Comparison of ENCODE assay signal across 2 cellular contexts in the genomic region with DNA sequence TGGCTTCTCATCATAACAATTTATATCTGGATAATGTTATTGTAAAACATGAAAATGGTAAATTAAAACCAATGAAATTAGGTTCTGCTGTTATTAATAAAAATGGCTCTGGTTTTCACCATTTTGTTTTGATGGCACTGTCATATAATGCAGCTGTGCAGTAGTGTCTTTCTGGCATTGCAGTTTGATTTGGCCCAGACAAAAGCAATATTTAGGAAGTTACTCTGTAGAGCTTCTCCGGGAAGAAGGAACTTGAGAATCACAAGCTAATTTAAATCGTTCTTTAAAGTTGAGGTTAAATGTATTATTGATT.
TF ChIP-seq lines count a peak whose summit lies in the region.

No MANE protein-coding gene starts in this region.

TF ChIP-seq in SK-N-SH, 30 proteins besides CTCF, POLR2A, EP300 and RAD21:
- peak; percentile 6; the same call in 1 of the 2 replicates for TF ChIP-seq POLR2AphosphoS5 (IDR thresholded peaks at IDR 0.05; ENCODE audit: low read depth, low read length)
- TF ChIP-seq TCF12 (IDR thresholded peaks at IDR 0.05) = peak; percentile 51; the same call in 1 of the 2 replicates
- peak; percentile 35; the same call in 1 of the 2 replicates for TF ChIP-seq MXI1 (IDR thresholded peaks at IDR 0.05; ENCODE audit: low read depth, low read length)
- peak; percentile 6 for TF ChIP-seq CHD2 (IDR thresholded peaks at IDR 0.05; ENCODE audit: low read length, partially characterized antibody)
- TF ChIP-seq SMC3 (IDR thresholded peaks at IDR 0.05; ENCODE audit: low read depth, low read length) = no peak

TF ChIP-seq in SK-N-SH treated with all-trans-retinoic acid at 6 μM for 48 hours, 23 proteins besides CTCF, POLR2A, EP300 and RAD21:
- TF ChIP-seq PPARA (CRISPR knock-in tag; IDR thresholded peaks at IDR 0.05; ENCODE audit: borderline replicate concordance) = no peak
- no peak for TF ChIP-seq SNAI2 (CRISPR knock-in tag; IDR thresholded peaks at IDR 0.05)
- TF ChIP-seq RARB (CRISPR knock-in tag; IDR thresholded peaks at IDR 0.05) = no peak
- TF ChIP-seq ZNF8 (CRISPR knock-in tag; IDR thresholded peaks at IDR 0.05) = peak; percentile 11; the same call in 1 of the 2 replicates
- no peak for TF ChIP-seq ZNF70 (CRISPR knock-in tag; IDR thresholded peaks at IDR 0.05)
- TF ChIP-seq TCF4 (CRISPR knock-in tag; IDR thresholded peaks at IDR 0.05; ENCODE audit: borderline replicate concordance) = peak; percentile 78; the same call in 1 of the 2 replicates
- peak; percentile 39; the same call in 1 of the 2 replicates for TF ChIP-seq ESRRG (CRISPR knock-in tag; IDR thresholded peaks at IDR 0.05)
- TF ChIP-seq, protein P1, sequence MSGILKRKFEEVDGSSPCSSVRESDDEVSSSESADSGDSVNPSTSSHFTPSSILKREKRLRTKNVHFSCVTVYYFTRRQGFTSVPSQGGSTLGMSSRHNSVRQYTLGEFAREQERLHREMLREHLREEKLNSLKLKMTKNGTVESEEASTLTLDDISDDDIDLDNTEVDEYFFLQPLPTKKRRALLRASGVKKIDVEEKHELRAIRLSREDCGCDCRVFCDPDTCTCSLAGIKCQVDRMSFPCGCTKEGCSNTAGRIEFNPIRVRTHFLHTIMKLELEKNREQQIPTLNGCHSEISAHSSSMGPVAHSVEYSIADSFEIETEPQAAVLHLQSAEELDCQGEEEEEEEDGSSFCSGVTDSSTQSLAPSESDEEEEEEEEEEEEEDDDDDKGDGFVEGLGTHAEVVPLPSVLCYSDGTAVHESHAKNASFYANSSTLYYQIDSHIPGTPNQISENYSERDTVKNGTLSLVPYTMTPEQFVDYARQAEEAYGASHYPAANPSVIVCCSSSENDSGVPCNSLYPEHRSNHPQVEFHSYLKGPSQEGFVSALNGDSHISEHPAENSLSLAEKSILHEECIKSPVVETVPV (CRISPR knock-in tag; IDR thresholded peaks at IDR 0.05) = peak; percentile 66; the same call in 1 of the 2 replicates
- TF ChIP-seq, protein P2, sequence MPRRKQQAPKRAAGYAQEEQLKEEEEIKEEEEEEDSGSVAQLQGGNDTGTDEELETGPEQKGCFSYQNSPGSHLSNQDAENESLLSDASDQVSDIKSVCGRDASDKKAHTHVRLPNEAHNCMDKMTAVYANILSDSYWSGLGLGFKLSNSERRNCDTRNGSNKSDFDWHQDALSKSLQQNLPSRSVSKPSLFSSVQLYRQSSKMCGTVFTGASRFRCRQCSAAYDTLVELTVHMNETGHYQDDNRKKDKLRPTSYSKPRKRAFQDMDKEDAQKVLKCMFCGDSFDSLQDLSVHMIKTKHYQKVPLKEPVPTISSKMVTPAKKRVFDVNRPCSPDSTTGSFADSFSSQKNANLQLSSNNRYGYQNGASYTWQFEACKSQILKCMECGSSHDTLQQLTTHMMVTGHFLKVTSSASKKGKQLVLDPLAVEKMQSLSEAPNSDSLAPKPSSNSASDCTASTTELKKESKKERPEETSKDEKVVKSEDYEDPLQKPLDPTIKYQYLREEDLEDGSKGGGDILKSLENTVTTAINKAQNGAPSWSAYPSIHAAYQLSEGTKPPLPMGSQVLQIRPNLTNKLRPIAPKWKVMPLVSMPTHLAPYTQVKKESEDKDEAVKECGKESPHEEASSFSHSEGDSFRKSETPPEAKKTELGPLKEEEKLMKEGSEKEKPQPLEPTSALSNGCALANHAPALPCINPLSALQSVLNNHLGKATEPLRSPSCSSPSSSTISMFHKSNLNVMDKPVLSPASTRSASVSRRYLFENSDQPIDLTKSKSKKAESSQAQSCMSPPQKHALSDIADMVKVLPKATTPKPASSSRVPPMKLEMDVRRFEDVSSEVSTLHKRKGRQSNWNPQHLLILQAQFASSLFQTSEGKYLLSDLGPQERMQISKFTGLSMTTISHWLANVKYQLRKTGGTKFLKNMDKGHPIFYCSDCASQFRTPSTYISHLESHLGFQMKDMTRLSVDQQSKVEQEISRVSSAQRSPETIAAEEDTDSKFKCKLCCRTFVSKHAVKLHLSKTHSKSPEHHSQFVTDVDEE (CRISPR knock-in tag; IDR thresholded peaks at IDR 0.05) = peak; percentile 77
- peak; percentile 32; the same call in 1 of the 2 replicates for TF ChIP-seq ISL1 (CRISPR knock-in tag; IDR thresholded peaks at IDR 0.05)
- TF ChIP-seq BACH2 (CRISPR knock-in tag; IDR thresholded peaks at IDR 0.05; ENCODE audit: borderline replicate concordance) = peak; percentile 8; the same call in 1 of the 2 replicates
- no peak for TF ChIP-seq ZNF565 (CRISPR knock-in tag; conservative IDR thresholded peaks at IDR 0.05; ENCODE audit: low read depth)
- TF ChIP-seq GLIS3 (CRISPR knock-in tag; IDR thresholded peaks at IDR 0.05) = no peak
- TF ChIP-seq, protein P3, sequence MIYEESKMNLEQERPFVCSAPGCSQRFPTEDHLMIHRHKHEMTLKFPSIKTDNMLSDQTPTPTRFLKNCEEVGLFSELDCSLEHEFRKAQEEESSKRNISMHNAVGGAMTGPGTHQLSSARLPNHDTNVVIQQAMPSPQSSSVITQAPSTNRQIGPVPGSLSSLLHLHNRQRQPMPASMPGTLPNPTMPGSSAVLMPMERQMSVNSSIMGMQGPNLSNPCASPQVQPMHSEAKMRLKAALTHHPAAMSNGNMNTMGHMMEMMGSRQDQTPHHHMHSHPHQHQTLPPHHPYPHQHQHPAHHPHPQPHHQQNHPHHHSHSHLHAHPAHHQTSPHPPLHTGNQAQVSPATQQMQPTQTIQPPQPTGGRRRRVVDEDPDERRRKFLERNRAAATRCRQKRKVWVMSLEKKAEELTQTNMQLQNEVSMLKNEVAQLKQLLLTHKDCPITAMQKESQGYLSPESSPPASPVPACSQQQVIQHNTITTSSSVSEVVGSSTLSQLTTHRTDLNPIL (CRISPR knock-in tag; IDR thresholded peaks at IDR 0.05; ENCODE audit: low read depth) = no peak
